ENCODE assay signal across 23 cellular contexts in the genomic region with DNA sequence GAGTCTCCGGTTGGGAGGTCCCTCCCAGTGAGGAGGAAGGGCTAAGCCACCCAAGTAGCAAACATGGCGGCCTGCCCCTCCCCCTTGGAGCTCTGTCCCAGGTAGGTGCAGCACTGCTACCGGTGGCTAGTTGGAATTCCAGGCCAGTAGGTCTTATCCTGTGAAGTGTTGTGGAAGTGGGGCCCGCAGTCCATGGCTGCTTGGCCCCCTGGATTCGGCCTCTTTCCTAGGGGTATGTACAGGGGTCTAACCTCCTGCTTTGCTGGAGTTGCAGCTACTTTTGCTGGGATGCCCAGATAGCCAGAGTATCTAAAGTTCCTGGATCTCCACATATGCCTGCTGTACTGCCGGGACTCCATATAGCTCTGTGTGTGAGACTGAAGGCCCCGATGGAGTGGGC. TPM values are rescaled to one million over a fixed set of nuclear protein-coding genes. Genes with fewer than 3 reads are reported as not detected.
DNase-seq lines count a peak whose midpoint lies in the region; ATAC-seq and TF ChIP-seq lines count a peak whose summit lies in the region.
"Had no signal": no experiment of that assay in that cellular context is flagged by ENCODE, and none has a peak within 500 bp of the region (broad histone marks: within the 10 kb centered on the region; RNA-seq: fewer than 3 reads in every experiment).

No MANE protein-coding gene starts in this region.

- no peak overlapping the region for H3K9ac ChIP-seq in endodermal cell (ENCODE audit: extremely low read depth, low read length, poor library complexity, severe bottlenecking)

- H3K9me3 Mint-ChIP-seq in GM23338 (no peaks in the 10 kb centered on the region), endodermal cell (peaks cover 11% of the 10 kb centered on the region)

- H3K36me3 Mint-ChIP-seq in GM23338 (ENCODE audit: low read depth), result no peaks in the 10 kb centered on the region
- H3K36me3 Mint-ChIP-seq in endodermal cell (ENCODE audit: low read depth), result no peaks in the 10 kb centered on the region
- H3K36me3 Mint-ChIP-seq: CD4-positive, alpha-beta memory T cell had no signal

- no peak overlapping the region for H3K27ac Mint-ChIP-seq in GM23338
- no peak overlapping the region for H3K27ac Mint-ChIP-seq in endodermal cell
- H3K27ac Mint-ChIP-seq: CD4-positive, alpha-beta memory T cell had no signal

- H3K4me3 ChIP-seq in GM23338 (no peak overlapping the region), endodermal cell (ENCODE audit: low read length) (no peak overlapping the region)
- H3K4me3 ChIP-seq: A549 had no signal

- TF ChIP-seq CTCF in GM23338 (conservative IDR thresholded peaks at IDR 0.05; ENCODE audit: low read depth in 2 of 2) (no peak), endodermal cell (conservative IDR thresholded peaks at IDR 0.05) (no peak)

- H3K4me1 Mint-ChIP-seq in GM23338 (no peaks in the 10 kb centered on the region), endodermal cell (no peaks in the 10 kb centered on the region)
- H3K4me1 Mint-ChIP-seq: CD4-positive, alpha-beta memory T cell had no signal

- H3K36me3 ChIP-seq in GM23338 (ENCODE audit: insufficient read depth) (no peaks in the 10 kb centered on the region), endodermal cell (ENCODE audit: control insufficient read depth, insufficient read depth, low read length) (no peaks in the 10 kb centered on the region)
- H3K36me3 ChIP-seq: BE2C had no signal

- ATAC-seq in GM23338 (no peak), HG02678 (IDR thresholded peaks at IDR 0.05; ENCODE audit: unreplicated experiment) (no peak)
- ATAC-seq: A549, HCT116 had no signal

- H3K79me2 ChIP-seq in GM23338 (replicated peaks; ENCODE audit: insufficient read depth), result no peaks in the 10 kb centered on the region

- no peak overlapping the region for H3K4me2 ChIP-seq in GM23338
- H3K4me2 ChIP-seq: A549 had no signal

- no peaks in the 10 kb centered on the region for H3K9me3 ChIP-seq in endodermal cell (ENCODE audit: control insufficient read depth, low read length)
- H3K9me3 ChIP-seq: A549, BE2C had no signal

- DNase-seq in GM23338 (ENCODE audit: low spot score) (peak; percentile 9), endodermal cell (peak; percentile 49), posterior vena cava (ENCODE audit: low spot score) (peak; percentile 64), HCEC 1CT (no peak), mucosa of gallbladder (ENCODE audit: low spot score) (no peak)
- DNase-seq: 8988T; ACHN; AML-193; BE2C; C1 segment of cervical spinal cord; Calu3; CD4-positive, alpha-beta memory T cell; COR-L47; DMS53; DMS79 treated with DMSO at 0.1 percent for 48 hours; GF-D8; H7 had no signal

- no peak overlapping the region for H2AFZ ChIP-seq in GM23338

- H3K27me3 ChIP-seq in GM23338 (ENCODE audit: insufficient read depth) (no peaks in the 10 kb centered on the region), endodermal cell (ENCODE audit: control insufficient read depth, insufficient read depth, low read length, poor library complexity, severe bottlenecking) (no peaks in the 10 kb centered on the region)
- H3K27me3 ChIP-seq: BE2C had no signal

- 95 to 100% methylated on average over 2 to 7 of the region's 7 CpGs for WGBS in endodermal cell (ENCODE audit: insufficient coverage in 1 of 2, insufficient read length in 1 of 2), 2 experiments

- H3K4me3 Mint-ChIP-seq in GM23338, result no peak overlapping the region
- H3K4me3 Mint-ChIP-seq in endodermal cell, result no peak overlapping the region
- H3K4me3 Mint-ChIP-seq: CD4-positive, alpha-beta memory T cell had no signal

- no peaks in the 10 kb centered on the region for H3K27me3 Mint-ChIP-seq in GM23338 (ENCODE audit: insufficient read depth, low read depth, poor library complexity)
- peaks cover 15% of the 10 kb centered on the region for H3K27me3 Mint-ChIP-seq in endodermal cell (ENCODE audit: insufficient read depth)

- intact Hi-C loops in posterior vena cava (cut with DNase I), result no loop called here

- H4K20me1 ChIP-seq in GM23338 (replicated peaks; ENCODE audit: insufficient read depth), result no peaks in the 10 kb centered on the region

- H3K27ac ChIP-seq in GM23338 (ENCODE audit: low read depth) (no peak overlapping the region), endodermal cell (ENCODE audit: low read depth, low read length) (no peak overlapping the region)
- H3K27ac ChIP-seq: A549 had no signal

- H3K4me1 ChIP-seq in GM23338 (ENCODE audit: insufficient read depth) (no peaks in the 10 kb centered on the region), endodermal cell (ENCODE audit: control insufficient read depth, insufficient read depth, low read length) (no peaks in the 10 kb centered on the region)
- H3K4me1 ChIP-seq: A549, BE2C had no signal

- H3F3A ChIP-seq in GM23338 (replicated peaks; ENCODE audit: low read depth), result no peaks in the 10 kb centered on the region

- no peaks in the 10 kb centered on the region for H3K9me2 ChIP-seq in GM23338 (ENCODE audit: insufficient read depth)

TF ChIP-seq in GM23338, 12 proteins besides CTCF, POLR2A, EP300 and RAD21:
- TF ChIP-seq JUNB (IDR thresholded peaks at IDR 0.05; ENCODE audit: unreplicated experiment) (no peak), STAT1 (IDR thresholded peaks at IDR 0.05; ENCODE audit: unreplicated experiment) (no peak), CREB1 (CRISPR knock-in tag; IDR thresholded peaks at IDR 0.05; ENCODE audit: low read depth) (no peak), POLR2AphosphoS5 (IDR thresholded peaks at IDR 0.05; ENCODE audit: low read depth) (no peak), ETS1 (IDR thresholded peaks at IDR 0.05) (no peak), ZNF331 (CRISPR knock-in tag; IDR thresholded peaks at IDR 0.05; ENCODE audit: low read depth) (no peak)
- TF ChIP-seq, protein P1, sequence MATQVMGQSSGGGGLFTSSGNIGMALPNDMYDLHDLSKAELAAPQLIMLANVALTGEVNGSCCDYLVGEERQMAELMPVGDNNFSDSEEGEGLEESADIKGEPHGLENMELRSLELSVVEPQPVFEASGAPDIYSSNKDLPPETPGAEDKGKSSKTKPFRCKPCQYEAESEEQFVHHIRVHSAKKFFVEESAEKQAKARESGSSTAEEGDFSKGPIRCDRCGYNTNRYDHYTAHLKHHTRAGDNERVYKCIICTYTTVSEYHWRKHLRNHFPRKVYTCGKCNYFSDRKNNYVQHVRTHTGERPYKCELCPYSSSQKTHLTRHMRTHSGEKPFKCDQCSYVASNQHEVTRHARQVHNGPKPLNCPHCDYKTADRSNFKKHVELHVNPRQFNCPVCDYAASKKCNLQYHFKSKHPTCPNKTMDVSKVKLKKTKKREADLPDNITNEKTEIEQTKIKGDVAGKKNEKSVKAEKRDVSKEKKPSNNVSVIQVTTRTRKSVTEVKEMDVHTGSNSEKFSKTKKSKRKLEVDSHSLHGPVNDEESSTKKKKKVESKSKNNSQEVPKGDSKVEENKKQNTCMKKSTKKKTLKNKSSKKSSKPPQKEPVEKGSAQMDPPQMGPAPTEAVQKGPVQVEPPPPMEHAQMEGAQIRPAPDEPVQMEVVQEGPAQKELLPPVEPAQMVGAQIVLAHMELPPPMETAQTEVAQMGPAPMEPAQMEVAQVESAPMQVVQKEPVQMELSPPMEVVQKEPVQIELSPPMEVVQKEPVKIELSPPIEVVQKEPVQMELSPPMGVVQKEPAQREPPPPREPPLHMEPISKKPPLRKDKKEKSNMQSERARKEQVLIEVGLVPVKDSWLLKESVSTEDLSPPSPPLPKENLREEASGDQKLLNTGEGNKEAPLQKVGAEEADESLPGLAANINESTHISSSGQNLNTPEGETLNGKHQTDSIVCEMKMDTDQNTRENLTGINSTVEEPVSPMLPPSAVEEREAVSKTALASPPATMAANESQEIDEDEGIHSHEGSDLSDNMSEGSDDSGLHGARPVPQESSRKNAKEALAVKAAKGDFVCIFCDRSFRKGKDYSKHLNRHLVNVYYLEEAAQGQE (IDR thresholded peaks at IDR 0.05; ENCODE audit: unreplicated experiment), result no peak

RNA-seq across cellular contexts. Expression of gene TMSB15C, which starts 9.9 kb away (rescaled TPM):
- total RNA-seq in GM23338 (2014; rRNA removed; shearing (Covaris generic)), result 3.9 and 5.8 TPM in 2 replicates
- 1.0 and 1.1 TPM in 2 replicates for polyA plus RNA-seq in GM23338 (2016; fragmentation: Nextera tagmentation; extraction: Ambion mirVana)
- 1 to 10 TPM; 7.1 to 8.4 TPM for total RNA-seq in endodermal cell
- polyA plus RNA-seq in endodermal cell (2013, experiment 1 of 2), result 12.0 TPM
- polyA plus RNA-seq in endodermal cell (2013, experiment 2 of 2), result 12.3 TPM
- total RNA-seq in posterior vena cava, result 1 to 10 TPM; 4.0 to 4.3 TPM
- total RNA-seq in mucosa of gallbladder, result 2.4 TPM
- total RNA-seq: G401 had no signal

RNA-seq across cellular contexts. Expression of gene ZCCHC18, which starts 26.4 kb away (rescaled TPM):
- total RNA-seq in GM23338 (2014; rRNA removed; shearing (Covaris generic)), result 4.4 and 4.7 TPM in 2 replicates
- polyA plus RNA-seq in GM23338 (2016; fragmentation: Nextera tagmentation; extraction: Ambion mirVana), result 3.4 and 4.9 TPM in 2 replicates
- total RNA-seq in endodermal cell, result 1 to 10 TPM; 2.3 TPM
- polyA plus RNA-seq in endodermal cell (2013, experiment 1 of 2), result 9.9 TPM
- 7.9 TPM for polyA plus RNA-seq in endodermal cell (2013, experiment 2 of 2)
- total RNA-seq in posterior vena cava, result 1 to 10 TPM; 2.0 to 2.5 TPM
- total RNA-seq in mucosa of gallbladder, result 1.0 TPM

RNA-seq across cellular contexts. Expression of gene H2BW2, which starts 46.2 kb away (rescaled TPM):
- total RNA-seq in GM23338 (2014; rRNA removed; shearing (Covaris generic)), result not detected in 2 replicates
- 0.16 and 0.61 TPM in 2 replicates for polyA plus RNA-seq in GM23338 (2016; fragmentation: Nextera tagmentation; extraction: Ambion mirVana)
- total RNA-seq in endodermal cell (not detected), posterior vena cava (not detected), mucosa of gallbladder (0.17 TPM)
- not detected for polyA plus RNA-seq in endodermal cell (2013, experiment 1 of 2)
- polyA plus RNA-seq in endodermal cell (2013, experiment 2 of 2), result not detected
- total RNA-seq: Calu3; CD4-positive, alpha-beta memory T cell; Daoy; G401; H1; H7 had no signal
- polyA plus RNA-seq: A549; CD4-positive, alpha-beta memory T cell had no signal

Comparison
In these comparisons a context has a peak if more than half of its experiments do, and no peak if none do; other contexts are left out.
1. DNase-seq: peak in GM23338 (single experiment), endodermal cell (single experiment) and posterior vena cava (single experiment); none in HCEC 1CT (single experiment) and mucosa of gallbladder (single experiment).